Comparison of ENCODE assay signal across 8 cellular contexts in the genomic region with DNA sequence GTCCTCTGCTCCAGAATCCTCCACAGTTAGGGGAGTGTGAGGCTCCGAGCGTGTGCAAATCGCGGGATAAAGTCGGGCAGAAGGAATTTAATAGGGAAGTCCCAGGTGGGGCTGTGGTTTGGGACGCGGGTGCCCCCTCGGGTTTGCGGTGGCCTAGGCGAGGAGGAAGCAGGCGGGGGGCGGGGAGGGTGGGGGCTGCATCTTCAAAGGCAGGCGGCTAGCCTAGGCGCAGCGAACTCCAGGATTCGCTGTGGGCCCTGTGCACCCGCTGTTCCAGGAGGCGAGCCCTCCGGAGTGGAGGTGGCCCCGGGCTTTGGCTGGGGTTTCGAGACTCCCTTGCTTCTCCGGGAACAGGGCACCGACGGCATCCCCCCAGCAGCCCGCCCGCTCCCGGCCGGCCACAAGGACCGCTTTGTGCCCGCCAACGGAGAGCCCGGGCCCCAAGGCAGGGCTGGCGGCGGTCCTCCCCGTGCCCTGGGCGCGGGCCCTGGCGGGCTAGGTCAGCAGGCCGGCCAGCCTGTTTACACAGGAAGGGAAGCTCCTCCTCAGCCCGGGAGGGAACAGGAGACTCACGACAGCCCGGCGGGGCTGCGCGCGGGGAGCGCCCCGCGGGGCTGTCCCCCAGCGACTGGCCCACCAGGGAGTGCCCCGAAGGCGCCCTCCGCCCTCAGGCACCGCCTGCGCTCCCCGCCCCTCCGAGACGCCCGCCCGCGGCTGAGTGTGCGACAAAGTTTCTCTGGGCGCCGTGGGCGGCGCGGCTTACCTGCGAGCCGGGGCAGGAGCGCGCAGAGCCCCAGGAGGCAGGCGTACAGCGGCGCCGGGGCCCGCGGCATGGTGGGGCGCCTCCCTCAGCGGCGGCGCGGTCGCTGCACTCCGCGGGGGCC. TPM values are rescaled to one million over a fixed set of nuclear protein-coding genes. Genes with fewer than 3 reads are reported as not detected.
DNase-seq lines count a peak whose midpoint lies in the region; ATAC-seq, FAIRE-seq and TF ChIP-seq lines count a peak whose summit lies in the region.

No MANE protein-coding gene starts in this region.

- H3K4me1 ChIP-seq in cardiac muscle cell (ENCODE audit: low read depth) = peaks cover 6% of the 10 kb centered on the region
- no peaks in the 10 kb centered on the region for H3K4me1 ChIP-seq in pancreas

- no peak for TF ChIP-seq CTCF in GM10266 (IDR thresholded peaks at IDR 0.05; ENCODE audit: control insufficient read depth, insufficient read depth, low read depth, missing control alignments)
- no peak for TF ChIP-seq CTCF in cardiac muscle cell (IDR thresholded peaks at IDR 0.05; ENCODE audit: low read depth, low read length)
- TF ChIP-seq CTCF in pancreas (IDR thresholded peaks at IDR 0.05) = no peak

- no peaks in the 10 kb centered on the region for H3K27me3 ChIP-seq in H7 (ENCODE audit: control insufficient read depth, insufficient read depth, low read length)
- H3K27me3 ChIP-seq in cardiac muscle cell = no peaks in the 10 kb centered on the region
- H3K27me3 ChIP-seq in pancreas = no peaks in the 10 kb centered on the region

- WGBS in pancreas, 2 donors = 1 to 2% methylated on average over 45 to 85 of the region's 85 CpGs

- intact Hi-C loops in pancreas (cut with DNase I) = no loop called here

- no peaks in the 10 kb centered on the region; the same call in 1 of the 2 replicates for H3K36me3 ChIP-seq in H7 (replicated peaks; ENCODE audit: control insufficient read depth, insufficient read depth, low read length)
- H3K36me3 ChIP-seq in cardiac muscle cell = no peaks in the 10 kb centered on the region
- no peaks in the 10 kb centered on the region for H3K36me3 ChIP-seq in pancreas

- peak overlapping the region; percentile 32 for H3K27ac ChIP-seq in cardiac muscle cell
- peak overlapping the region; percentile 83 to 91 (median 86) for H3K27ac ChIP-seq in pancreas

- H3K4me3 ChIP-seq in H7 (ENCODE audit: insufficient read depth, low read depth, low read length) (peak overlapping the region; percentile 87), cardiac muscle cell (peak overlapping the region; percentile 96), pancreas (peak overlapping the region; percentile 74 to 77 (median 76))

- DNase-seq in GM10266 (ENCODE audit: extremely low spot score) = peak; percentile 68
- peak; percentile 81 for DNase-seq in H7
- peak; percentile 33 for DNase-seq in NCI-H460 (ENCODE audit: extremely low read depth, low read depth)
- peak; percentile 51 for DNase-seq in activated naive CD4-positive, alpha-beta T cell treated with anti-CD3 and anti-CD28 coated beads, Interleukin-2, amount 50 U/mL, for 16 hours
- peak; percentile 59 to 67 for DNase-seq in cardiac muscle cell (ENCODE audit: low read depth in 1 of 2, low spot score in 1 of 2)
- DNase-seq in pancreas = peak; percentile 56 to 86 (median 70)
- DNase-seq in NOMO-1 treated with dmso at 0.1 percent for 144 hours (lab: John Stamatoyannopoulos, UW; ENCODE audit: unreplicated experiment) = no peak

- no peak for FAIRE-seq in pancreas (lab: Jason Lieb, UNC)

- ATAC-seq in pancreas = peak; percentile 71 to 83 (median 78)
- no peak for ATAC-seq in HG02981 (IDR thresholded peaks at IDR 0.05; ENCODE audit: unreplicated experiment)

- no peaks in the 10 kb centered on the region for H3K9me3 ChIP-seq in cardiac muscle cell (ENCODE audit: low read depth)
- no peaks in the 10 kb centered on the region for H3K9me3 ChIP-seq in pancreas

RNA-seq across cellular contexts. Expression of a gene that starts 0.8 kb away (rescaled TPM):
- 377 and 459 TPM in 2 replicates for total RNA-seq in H7 (2014; rRNA removed; shearing (Covaris generic))
- total RNA-seq in NCI-H460 (2014; rRNA removed; shearing (Covaris generic)) = 124 and 127 TPM in 2 replicates
- 185 and 255 TPM in 2 replicates for polyA plus RNA-seq in NCI-H460 (2014; cell fraction: nucleus; rRNA removed)
- total RNA-seq in cardiac muscle cell (56.9 and 107 TPM in 2 replicates), pancreas (10 to 100 TPM; 18.9 to 69.9 (median 27.2) TPM)
- polyA plus RNA-seq in cardiac muscle cell (54.3 and 83.4 TPM in 2 replicates), pancreas (10 to 100 TPM in 1 of 2 donors, 1 to 10 TPM in 1; 9.5 to 15.1 TPM)

RNA-seq across cellular contexts. Expression of a gene that starts 48.1 kb away (rescaled TPM):
- total RNA-seq in H7 (2014; rRNA removed; shearing (Covaris generic)) = 0.04 TPM in 1 of 2 replicates, not detected in the other
- total RNA-seq in NCI-H460 (2014; rRNA removed; shearing (Covaris generic)) = 0.10 and 0.26 TPM in 2 replicates
- polyA plus RNA-seq in NCI-H460 (2014; cell fraction: nucleus; rRNA removed) = 0.06 and 1.2 TPM in 2 replicates
- 0.07 TPM in 1 of 2 replicates, not detected in the other for total RNA-seq in cardiac muscle cell
- 0.06 TPM in 1 of 2 replicates, not detected in the other for polyA plus RNA-seq in cardiac muscle cell
- total RNA-seq in pancreas = 1 to 10 TPM; 1.2 to 9.9 (median 3.5) TPM
- polyA plus RNA-seq in pancreas = 1 to 10 TPM; 2.8 to 8.2 TPM
